Comparison of ENCODE assay signal across 19 cellular contexts in genomic region chr6:136060759-136061158, GRCh38.
"Had no signal": no experiment of that assay in that cellular context is flagged by ENCODE, and none has a peak within 500 bp of the region (broad histone marks: within the 10 kb centered on the region; RNA-seq: fewer than 3 reads in every experiment).

No MANE protein-coding gene starts in this region.

- H3K4me3 ChIP-seq: colonic mucosa, esophagus muscularis mucosa, gastrocnemius medialis, heart right ventricle, lower lobe of right lung, mucosa of descending colon had no signal

- H3K36me3 ChIP-seq: colonic mucosa, esophagus muscularis mucosa, gastrocnemius medialis, heart right ventricle, lower lobe of right lung had no signal

- H3K4me1 ChIP-seq: colonic mucosa, foreskin keratinocyte had no signal

- H3K9me3 ChIP-seq: colonic mucosa, esophagus muscularis mucosa, gastrocnemius medialis, heart right ventricle, lower lobe of right lung, mucosa of descending colon had no signal

- DNase-seq: colonic mucosa; cortex of kidney; effector CD8-positive, alpha-beta T cell; effector memory CD8-positive, alpha-beta T cell; foreskin keratinocyte; gastrocnemius medialis; glutamatergic neuron; head of caudate nucleus; heart right ventricle; hippocampal formation; left cardiac atrium; left ventricle myocardium superior; lower lobe of right lung; mesenchymal stem cell; mucosa of descending colon; naive B cell had no signal

- ATAC-seq: effector memory CD8-positive, alpha-beta T cell; foreskin keratinocyte; gastrocnemius medialis; left cardiac atrium; lower lobe of right lung; mucosa of descending colon had no signal

- FAIRE-seq: endothelial cell of umbilical vein, keratinocyte had no signal

- H3K27ac ChIP-seq: colonic mucosa, esophagus muscularis mucosa, foreskin keratinocyte, lower lobe of right lung had no signal

- H3K27me3 ChIP-seq: colonic mucosa, esophagus muscularis mucosa, foreskin keratinocyte, gastrocnemius medialis, heart right ventricle had no signal
